ENCODE assay signal across 20 cellular contexts in genomic region chr14:99159341-99160340, GRCh38.
DNase-seq lines count a peak whose midpoint lies in the region; ATAC-seq and TF ChIP-seq lines count a peak whose summit lies in the region.
"Had no signal": no experiment of that assay in that cellular context is flagged by ENCODE, and none has a peak within 500 bp of the region (broad histone marks: within the 10 kb centered on the region; RNA-seq: fewer than 3 reads in every experiment).

No MANE protein-coding gene starts in this region.

- H3K4me1 ChIP-seq in GM23338 (ENCODE audit: insufficient read depth) (no peaks in the 10 kb centered on the region), osteoblast (ENCODE audit: insufficient read depth, low read length) (no peaks in the 10 kb centered on the region)

- H3K9me3 Mint-ChIP-seq in activated CD8-positive, alpha-beta memory T cell treated with anti-CD3 and anti-CD28 coated beads, Interleukin-2, amount 10 ng/mL, durations not matched to agents 7 days and 5 days (ENCODE audit: low read depth), result peaks cover 8% of the 10 kb centered on the region
- H3K9me3 Mint-ChIP-seq in GM23338, result no peaks in the 10 kb centered on the region; the same call in 1 of the 3 replicates

- H3K36me3 Mint-ChIP-seq in activated CD8-positive, alpha-beta memory T cell treated with anti-CD3 and anti-CD28 coated beads, Interleukin-2, amount 10 ng/mL, durations not matched to agents 7 days and 5 days, result peaks cover 5% of the 10 kb centered on the region
- H3K36me3 Mint-ChIP-seq in GM23338 (ENCODE audit: low read depth), result no peaks in the 10 kb centered on the region

- no peak for ATAC-seq in activated CD8-positive, alpha-beta memory T cell treated with anti-CD3 and anti-CD28 coated beads, Interleukin-2, amount 10 ng/mL, durations not matched to agents 7 days and 5 days
- ATAC-seq in GM23338 (peak; percentile 36), GM18498 (IDR thresholded peaks at IDR 0.05; ENCODE audit: unreplicated experiment) (no peak), GM18909 (IDR thresholded peaks at IDR 0.05; ENCODE audit: poor library complexity, unreplicated experiment) (no peak)
- ATAC-seq: PC-3 had no signal

- 0 out of 2 replicates have a peak, but pooled peaks cover 2% of the 10 kb centered on the region for H3K9me2 ChIP-seq in GM23338 (ENCODE audit: insufficient read depth)

- H3K4me2 ChIP-seq in GM23338, result no peak overlapping the region
- H3K4me2 ChIP-seq in osteoblast (ENCODE audit: insufficient read depth, low read length), result no peak overlapping the region
- H3K4me2 ChIP-seq: KMS-11 had no signal

- peaks cover 14% of the 10 kb centered on the region for H3K4me1 Mint-ChIP-seq in activated CD8-positive, alpha-beta memory T cell treated with anti-CD3 and anti-CD28 coated beads, Interleukin-2, amount 10 ng/mL, durations not matched to agents 7 days and 5 days
- H3K4me1 Mint-ChIP-seq in GM23338, result no peaks in the 10 kb centered on the region; the same call in 2 of the 3 replicates

- H2AFZ ChIP-seq in GM23338 (no peak overlapping the region), osteoblast (ENCODE audit: low read length) (no peak overlapping the region)

- H3K79me2 ChIP-seq in GM23338 (replicated peaks; ENCODE audit: insufficient read depth) (no peaks in the 10 kb centered on the region), osteoblast (ENCODE audit: insufficient read depth, low read length) (no peaks in the 10 kb centered on the region)

- no peaks in the 10 kb centered on the region for H3K27me3 ChIP-seq in GM23338 (ENCODE audit: insufficient read depth)
- H3K27me3 ChIP-seq in osteoblast (ENCODE audit: insufficient read depth, low read length), result no peaks in the 10 kb centered on the region

- no peak overlapping the region for H3K4me3 ChIP-seq in GM23338
- no peak overlapping the region for H3K4me3 ChIP-seq in osteoblast (ENCODE audit: insufficient read depth, low read length)

- CTCF ChIA-PET in activated CD8-positive, alpha-beta memory T cell treated with anti-CD3 and anti-CD28 coated beads, Interleukin-2, amount 10 ng/mL, durations not matched to agents 7 days and 5 days (lab: Charles Lee), result interaction anchor here (0.6 kb wide), 1 partner anchor 110 kb away, joined by 3 read pairs; no protein-coding TSS in a partner anchor

- DNase-seq in activated CD8-positive, alpha-beta memory T cell treated with anti-CD3 and anti-CD28 coated beads for 24 hours, result peak; percentile 44
- DNase-seq in activated CD8-positive, alpha-beta memory T cell treated with anti-CD3 and anti-CD28 coated beads, Interleukin-2, amount 10 ng/mL, durations not matched to agents 7 days and 5 days, result no peak
- no peak for DNase-seq in GM23338 (ENCODE audit: low spot score)
- DNase-seq in ecto neural progenitor cell (ENCODE audit: low spot score), result peak; percentile 45
- DNase-seq in osteoblast (ENCODE audit: insufficient read length, low spot score, missing footprints), result peak; percentile 17
- no peak for DNase-seq in MV-4-11 (lab: John Stamatoyannopoulos, UW)
- DNase-seq: 8988T; Calu3; CD4-positive, alpha-beta memory T cell; DMS53; NCI-H1092; NCI-H146; NCI-H2081; NCI-H510A; NCI-H774; PC-3 had no signal

- TF ChIP-seq CTCF in GM23338 (conservative IDR thresholded peaks at IDR 0.05; ENCODE audit: low read depth in 2 of 2) (no peak), osteoblast (IDR thresholded peaks at IDR 0.05; ENCODE audit: extremely low read depth, low read depth, low read length) (no peak)

- H4K20me1 ChIP-seq in GM23338 (replicated peaks; ENCODE audit: insufficient read depth) (no peaks in the 10 kb centered on the region), osteoblast (ENCODE audit: insufficient read depth, low read length) (no peaks in the 10 kb centered on the region)

- no peaks in the 10 kb centered on the region for H3K9me3 ChIP-seq in osteoblast (ENCODE audit: low read depth, low read length)

- no peak overlapping the region for H3K27ac ChIP-seq in GM23338 (ENCODE audit: low read depth)
- H3K27ac ChIP-seq in osteoblast (ENCODE audit: low read depth, low read length), result no peak overlapping the region
- H3K27ac ChIP-seq: KMS-11, RWPE1 had no signal

- no peaks in the 10 kb centered on the region for H3K27me3 Mint-ChIP-seq in activated CD8-positive, alpha-beta memory T cell treated with anti-CD3 and anti-CD28 coated beads, Interleukin-2, amount 10 ng/mL, durations not matched to agents 7 days and 5 days
- peaks cover 10% of the 10 kb centered on the region for H3K27me3 Mint-ChIP-seq in GM23338 (ENCODE audit: insufficient read depth, low read depth, poor library complexity)
- H3K27me3 Mint-ChIP-seq: CD4-positive, alpha-beta memory T cell had no signal

- no peaks in the 10 kb centered on the region for H3F3A ChIP-seq in GM23338 (replicated peaks; ENCODE audit: low read depth)

- H3K4me3 Mint-ChIP-seq in activated CD8-positive, alpha-beta memory T cell treated with anti-CD3 and anti-CD28 coated beads, Interleukin-2, amount 10 ng/mL, durations not matched to agents 7 days and 5 days, result no peak overlapping the region
- H3K4me3 Mint-ChIP-seq in GM23338, result no peak overlapping the region
- H3K4me3 Mint-ChIP-seq: CD4-positive, alpha-beta memory T cell had no signal

- no peaks in the 10 kb centered on the region for H3K36me3 ChIP-seq in GM23338 (ENCODE audit: insufficient read depth)
- no peaks in the 10 kb centered on the region for H3K36me3 ChIP-seq in osteoblast (ENCODE audit: insufficient read depth, low read length)

- H3K27ac Mint-ChIP-seq in activated CD8-positive, alpha-beta memory T cell treated with anti-CD3 and anti-CD28 coated beads, Interleukin-2, amount 10 ng/mL, durations not matched to agents 7 days and 5 days, result no peak overlapping the region
- no peak overlapping the region for H3K27ac Mint-ChIP-seq in GM23338

TF ChIP-seq in GM23338, 12 proteins besides CTCF, POLR2A, EP300 and RAD21 (continues in another document):
- TF ChIP-seq ZNF114 (CRISPR knock-in tag; IDR thresholded peaks at IDR 0.05) (no peak), JUNB (IDR thresholded peaks at IDR 0.05; ENCODE audit: unreplicated experiment) (no peak)
- TF ChIP-seq, protein P1, sequence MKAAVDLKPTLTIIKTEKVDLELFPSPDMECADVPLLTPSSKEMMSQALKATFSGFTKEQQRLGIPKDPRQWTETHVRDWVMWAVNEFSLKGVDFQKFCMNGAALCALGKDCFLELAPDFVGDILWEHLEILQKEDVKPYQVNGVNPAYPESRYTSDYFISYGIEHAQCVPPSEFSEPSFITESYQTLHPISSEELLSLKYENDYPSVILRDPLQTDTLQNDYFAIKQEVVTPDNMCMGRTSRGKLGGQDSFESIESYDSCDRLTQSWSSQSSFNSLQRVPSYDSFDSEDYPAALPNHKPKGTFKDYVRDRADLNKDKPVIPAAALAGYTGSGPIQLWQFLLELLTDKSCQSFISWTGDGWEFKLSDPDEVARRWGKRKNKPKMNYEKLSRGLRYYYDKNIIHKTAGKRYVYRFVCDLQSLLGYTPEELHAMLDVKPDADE (IDR thresholded peaks at IDR 0.05), result no peak

Comparison
In these comparisons a context has a peak if more than half of its experiments do, and no peak if none do; other contexts are left out.
1. DNase-seq: peak in activated CD8-positive, alpha-beta memory T cell treated with anti-CD3 and anti-CD28 coated beads for 24 hours (single experiment), ecto neural progenitor cell (single experiment) and osteoblast (single experiment); none in activated CD8-positive, alpha-beta memory T cell treated with anti-CD3 and anti-CD28 coated beads, Interleukin-2, amount 10 ng/mL, durations not matched to agents 7 days and 5 days (single experiment), GM23338 (single experiment) and MV-4-11 (single experiment).